In the genomic region with DNA sequence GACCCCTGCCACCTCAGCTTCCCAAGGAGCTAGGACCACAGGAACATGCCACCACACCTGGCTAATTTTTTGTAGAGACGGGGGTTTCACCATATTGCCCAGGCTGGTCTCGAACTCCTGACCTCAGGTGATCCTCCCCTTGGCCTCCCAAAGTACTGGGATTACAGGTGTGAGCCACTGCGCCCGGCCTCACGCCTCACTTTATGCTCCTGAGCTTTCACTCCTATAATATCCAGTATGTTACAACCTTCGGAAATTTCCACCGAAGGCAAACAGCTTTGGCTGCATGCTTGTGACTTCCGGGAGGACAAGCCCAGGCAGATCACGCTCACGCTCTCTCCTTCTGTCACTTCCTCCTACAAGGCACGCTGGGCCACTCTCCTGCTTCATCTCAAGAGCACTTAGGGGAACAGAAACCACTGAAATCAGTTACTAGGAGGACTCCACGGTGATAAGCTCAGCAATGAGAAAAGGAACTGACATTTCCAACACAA, we compare ENCODE assay signal across 10 cellular contexts. TPM values are rescaled to one million over a fixed set of nuclear protein-coding genes. Genes with fewer than 3 reads are reported as not detected.
DNase-seq lines count a peak whose midpoint lies in the region; ATAC-seq, FAIRE-seq and TF ChIP-seq lines count a peak whose summit lies in the region.
"Had no signal": no experiment of that assay in that cellular context is flagged by ENCODE, and none has a peak within 500 bp of the region (broad histone marks: within the 10 kb centered on the region; RNA-seq: fewer than 3 reads in every experiment).

No MANE protein-coding gene starts in this region.

- TF ChIP-seq POLR2A in GM12891 (IDR thresholded peaks at IDR 0.05; ENCODE audit: low read depth, low read length) = 0 out of 2 replicates have a peak, but pooled peaks have one; percentile 32

- H3K9me3 Mint-ChIP-seq in T-helper 2 cell treated with Interferon-gamma antibody and Interleukin-4, amounts not matched to agents 5 μg/mL and 100 μg/mL, for 36 hours = no peaks in the 10 kb centered on the region

- no peaks in the 10 kb centered on the region for H3K4me1 ChIP-seq in colonic mucosa

- no peak overlapping the region for H3K4me3 Mint-ChIP-seq in T-helper 2 cell treated with Interferon-gamma antibody and Interleukin-4, amounts not matched to agents 5 μg/mL and 100 μg/mL, for 36 hours

- H3K9ac ChIP-seq in colonic mucosa (ENCODE audit: low read depth in 2 of 2, low read length in 2 of 2) = no peak overlapping the region

- H3K27ac ChIP-seq in colonic mucosa = peak overlapping the region; percentile 53

- peak; percentile 69 for ATAC-seq in GM21447 (IDR thresholded peaks at IDR 0.05; ENCODE audit: unreplicated experiment)
- ATAC-seq: HCT116 had no signal

- no peak overlapping the region for H3K27ac Mint-ChIP-seq in T-helper 2 cell treated with Interferon-gamma antibody and Interleukin-4, amounts not matched to agents 5 μg/mL and 100 μg/mL, for 36 hours

- H3K27me3 Mint-ChIP-seq in T-helper 2 cell treated with Interferon-gamma antibody and Interleukin-4, amounts not matched to agents 5 μg/mL and 100 μg/mL, for 36 hours (ENCODE audit: low read depth) = no peaks in the 10 kb centered on the region

- TF ChIP-seq CTCF in colonic mucosa (IDR thresholded peaks at IDR 0.05) = no peak

- no peak overlapping the region for H3K4me3 ChIP-seq in colonic mucosa
- H3K4me3 ChIP-seq: pancreas had no signal

- H3K9me3 ChIP-seq in colonic mucosa = no peaks in the 10 kb centered on the region
- H3K9me3 ChIP-seq: pancreas had no signal

- no peaks in the 10 kb centered on the region for H3K27me3 ChIP-seq in colonic mucosa
- H3K27me3 ChIP-seq: pancreas had no signal

- H3K36me3 ChIP-seq in colonic mucosa = no peaks in the 10 kb centered on the region

- FAIRE-seq in GM12891 (lab: Jason Lieb, UNC) = peak; percentile 96
- FAIRE-seq: pancreas had no signal

- peaks cover 27% of the 10 kb centered on the region for H3K36me3 Mint-ChIP-seq in T-helper 2 cell treated with Interferon-gamma antibody and Interleukin-4, amounts not matched to agents 5 μg/mL and 100 μg/mL, for 36 hours (ENCODE audit: low read depth)

- peak; percentile 77 for DNase-seq in GM12891 (ENCODE audit: insufficient read length, low spot score)
- peak; percentile 90 for DNase-seq in KBM-7
- peak; percentile 47 for DNase-seq in colonic mucosa
- DNase-seq in superior temporal gyrus (ENCODE audit: extremely low spot score) = peak; percentile 59
- DNase-seq in inferior parietal cortex (ENCODE audit: extremely low spot score) = no peak
- DNase-seq in cortex of kidney (lab: John Stamatoyannopoulos, UW) = no peak
- DNase-seq in T-helper 2 cell treated with Interferon-gamma antibody and Interleukin-4, amounts not matched to agents 5 μg/mL and 100 μg/mL, for 36 hours (ENCODE audit: low spot score) = no peak

- in situ Hi-C loops in KBM-7 (cut with MboI; ENCODE audit: low pct_unique_long_range_greater_than_20kb, low sequenced_read_pairs) = no loop called here

- intact Hi-C loops in colonic mucosa (cut with DNase I) = no loop called here

- peaks cover 8% of the 10 kb centered on the region for H3K4me1 Mint-ChIP-seq in T-helper 2 cell treated with Interferon-gamma antibody and Interleukin-4, amounts not matched to agents 5 μg/mL and 100 μg/mL, for 36 hours (ENCODE audit: low read depth)

TF ChIP-seq in GM12891, 5 proteins besides CTCF, POLR2A, EP300 and RAD21:
- TF ChIP-seq PAX5 (IDR thresholded peaks at IDR 0.05; ENCODE audit: insufficient read depth, low read length, severe bottlenecking) (peak; percentile 11), TAF1 (IDR thresholded peaks at IDR 0.05; ENCODE audit: low read depth, low read length) (peak; percentile 36; the same call in 1 of the 2 replicates), SPI1 (IDR thresholded peaks at IDR 0.05; ENCODE audit: low read depth, low read length) (peak; percentile 98), POU2F2 (IDR thresholded peaks at IDR 0.05; ENCODE audit: low read depth, low read length) (peak; percentile 63), POLR2AphosphoS5 (IDR thresholded peaks at IDR 0.05; ENCODE audit: low read depth, low read length) (no peak)

RNA-seq across cellular contexts. Expression of gene MAD1L1, which starts 4.4 kb away (rescaled TPM):
- 90.5 TPM for polyA plus RNA-seq in GM12891 (2012; ENCODE audit: low read depth, missing spikeins)
- 10 to 100 TPM; 18.2 to 47.0 TPM for total RNA-seq in colonic mucosa

RNA-seq across cellular contexts. Expression of gene MRM2, which starts 4.8 kb away (rescaled TPM):
- polyA plus RNA-seq in GM12891 (2012; ENCODE audit: low read depth, missing spikeins) = 44.2 TPM
- total RNA-seq in colonic mucosa = 10 to 100 TPM; 17.3 to 27.0 TPM

RNA-seq across cellular contexts. Expression of gene NUDT1, which starts 4.9 kb away (rescaled TPM):
- polyA plus RNA-seq in GM12891 (2012; ENCODE audit: low read depth, missing spikeins) = 56.5 TPM
- total RNA-seq in colonic mucosa = 10 to 100 TPM; 15.0 to 51.6 TPM

Comparison
In these comparisons a context has a peak if more than half of its experiments do, and no peak if none do; other contexts are left out.
1. DNase-seq: peak in GM12891 (single experiment), KBM-7 (single experiment), colonic mucosa (single experiment) and superior temporal gyrus (single experiment); none in inferior parietal cortex (single experiment), cortex of kidney (single experiment) and T-helper 2 cell treated with Interferon-gamma antibody and Interleukin-4, amounts not matched to agents 5 μg/mL and 100 μg/mL, for 36 hours (single experiment).